Comparison of ENCODE assay signal across 8 cellular contexts in genomic region chr17:42832213-42832933, GRCh38. TPM values are rescaled to one million over a fixed set of nuclear protein-coding genes. Genes with fewer than 3 reads are reported as not detected.
A peak's percentile ranks its signal among the peaks of the same experiment; 100 is the strongest.
DNase-seq lines count a peak whose midpoint lies in the region; FAIRE-seq and TF ChIP-seq lines count a peak whose summit lies in the region.

No MANE protein-coding gene starts in this region.

- H3K9me3 Mint-ChIP-seq in HFFc6: no peaks in the 10 kb centered on the region
- H3K9me3 Mint-ChIP-seq in activated naive CD8-positive, alpha-beta T cell treated with anti-CD3 and anti-CD28 coated beads for 36 hours: no peaks in the 10 kb centered on the region

- H3K36me3 ChIP-seq in keratinocyte (ENCODE audit: control insufficient read depth in 2 of 2, extremely low read depth in 1 of 2, insufficient read depth in 2 of 2, low read length in 2 of 2) (peaks cover 4 to 9% of the 10 kb centered on the region in 2 experiments), suprapubic skin (peaks cover 22% of the 10 kb centered on the region)

- TF ChIP-seq EP300 in suprapubic skin (IDR thresholded peaks at IDR 0.05): no peak

- H4K20me1 ChIP-seq in keratinocyte (ENCODE audit: control insufficient read depth, extremely low read depth, insufficient read depth, low read length): no peaks in the 10 kb centered on the region

- H3K27ac ChIP-seq in AG04450 (ENCODE audit: low read depth, low read length): peak overlapping the region; percentile 65
- peak overlapping the region; percentile 97 for H3K27ac ChIP-seq in keratinocyte (ENCODE audit: control insufficient read depth, insufficient read depth, low read length)
- H3K27ac ChIP-seq in suprapubic skin: peak overlapping the region; percentile 87

- TF ChIP-seq CTCF in AG04450 (IDR thresholded peaks at IDR 0.05; ENCODE audit: low read depth, low read length) (no peak), HFFc6 (IDR thresholded peaks at IDR 0.05) (no peak), keratinocyte (optimal IDR thresholded peaks at IDR 0.05 in 1 of 3, IDR thresholded peaks at IDR 0.05 in 1 of 3, conservative IDR thresholded peaks at IDR 0.05 in 1 of 3; ENCODE audit: extremely low read depth in 1 of 3, insufficient read depth in 2 of 3, low read length in 3 of 3) (no peak), suprapubic skin (IDR thresholded peaks at IDR 0.05) (no peak)

- POLR2A ChIA-PET in AG04450 (lab: Yijun Ruan, JAX): interaction anchor here (1.4 to 3.2 kb wide), 2 partner anchors 8 to 166 kb away, joined by 5 to 16 read pairs; partner anchors contain the start of genes BECN1 and RPL27

- H3K4me3 Mint-ChIP-seq in HFFc6: peak overlapping the region; percentile 98
- peak overlapping the region; percentile 93 for H3K4me3 Mint-ChIP-seq in activated naive CD8-positive, alpha-beta T cell treated with anti-CD3 and anti-CD28 coated beads for 36 hours

- H3K27me3 ChIP-seq in AG04450 (ENCODE audit: control insufficient read depth, insufficient read depth, low read length): no peaks in the 10 kb centered on the region
- no peaks in the 10 kb centered on the region for H3K27me3 ChIP-seq in keratinocyte (ENCODE audit: control insufficient read depth, extremely low read depth, insufficient read depth, low read length)
- H3K27me3 ChIP-seq in suprapubic skin: no peaks in the 10 kb centered on the region

- dilution Hi-C loops in keratinocyte (cut with MboI; ENCODE audit: extremely low pct_ligation_motif_present, low sequenced_read_pairs): loop anchor here (25.0 kb wide), 1 partner anchor 105 kb away; no protein-coding TSS in a partner anchor

- CTCF ChIA-PET in AG04450 (lab: Charles Lee): interaction anchor here (1.5 to 6.2 kb wide), 4 partner anchors 8 to 13 kb away, joined by 3 to 35 read pairs (median 12); partner anchors contain the start of genes AOC2 and BECN1

- WGBS in suprapubic skin: 49% methylated on average over 9 of the region's 9 CpGs

- H3K4me1 Mint-ChIP-seq in HFFc6 (ENCODE audit: low read depth): peaks cover 21% of the 10 kb centered on the region
- H3K4me1 Mint-ChIP-seq in activated naive CD8-positive, alpha-beta T cell treated with anti-CD3 and anti-CD28 coated beads for 36 hours: peaks cover 19% of the 10 kb centered on the region

- no peak for TF ChIP-seq POLR2A in suprapubic skin (IDR thresholded peaks at IDR 0.05)

- no peaks in the 10 kb centered on the region for H3K9me1 ChIP-seq in keratinocyte (ENCODE audit: control insufficient read depth, extremely low read depth, insufficient read depth, low read length)

- peak overlapping the region; percentile 99 for H3K27ac Mint-ChIP-seq in HFFc6
- H3K27ac Mint-ChIP-seq in activated naive CD8-positive, alpha-beta T cell treated with anti-CD3 and anti-CD28 coated beads for 36 hours: peak overlapping the region; percentile 99

- H3K36me3 Mint-ChIP-seq in HFFc6 (ENCODE audit: low read depth): peaks cover 10% of the 10 kb centered on the region; the same call in 1 of the 2 replicates
- peaks cover 21% of the 10 kb centered on the region for H3K36me3 Mint-ChIP-seq in activated naive CD8-positive, alpha-beta T cell treated with anti-CD3 and anti-CD28 coated beads for 36 hours

- H3K9me3 ChIP-seq in AG04450 (ENCODE audit: control insufficient read depth, insufficient read depth, low read length) (no peaks in the 10 kb centered on the region; the same call in 1 of the 2 replicates), keratinocyte (ENCODE audit: control insufficient read depth, low read depth, low read length) (no peaks in the 10 kb centered on the region), suprapubic skin (no peaks in the 10 kb centered on the region)

- H3K4me3 ChIP-seq in AG04450 (ENCODE audit: low read depth, low read length) (peak overlapping the region; percentile 99), keratinocyte (ENCODE audit: control insufficient read depth in 2 of 3, extremely low read depth in 1 of 3, insufficient read depth in 2 of 3, low read depth in 1 of 3, low read length in 3 of 3) (peak overlapping the region; percentile 81 to 96 (median 94)), suprapubic skin (peak overlapping the region; percentile 98)

- H2AFZ ChIP-seq in keratinocyte (ENCODE audit: control insufficient read depth, low read length): peak overlapping the region; percentile 99

- FAIRE-seq in keratinocyte (lab: Jason Lieb, UNC): no peak

- DNase-seq in AG04450 (ENCODE audit: low read depth, low spot score) (no peak), HFFc6 (no peak), keratinocyte (ENCODE audit: low read depth, low spot score) (no peak), suprapubic skin (ENCODE audit: low spot score in 2 of 2) (no peak), dedifferentiated amniotic fluid mesenchymal stem cell (ENCODE audit: extremely low spot score) (no peak), DMS 273 (lab: John Stamatoyannopoulos, UW; ENCODE audit: unreplicated experiment) (no peak), mesenteric fat pad (ENCODE audit: low spot score) (no peak)
- no peak for DNase-seq in activated naive CD8-positive, alpha-beta T cell treated with anti-CD3 and anti-CD28 coated beads for 36 hours

- H3K79me2 ChIP-seq in keratinocyte (ENCODE audit: control insufficient read depth, insufficient read depth, low read length): peaks cover 37% of the 10 kb centered on the region

- peak overlapping the region; percentile 86 for H3K4me2 ChIP-seq in keratinocyte (ENCODE audit: control insufficient read depth, extremely low read depth, insufficient read depth, low read depth, low read length)

- H3K27me3 Mint-ChIP-seq in HFFc6 (ENCODE audit: insufficient read depth): peaks cover 4% of the 10 kb centered on the region; the same call in 1 of the 2 replicates
- no peaks in the 10 kb centered on the region for H3K27me3 Mint-ChIP-seq in activated naive CD8-positive, alpha-beta T cell treated with anti-CD3 and anti-CD28 coated beads for 36 hours

- H3K9ac ChIP-seq in keratinocyte (ENCODE audit: control insufficient read depth, extremely low read depth, insufficient read depth, low read length): peak overlapping the region; percentile 97

- H3K4me1 ChIP-seq in keratinocyte (ENCODE audit: control insufficient read depth, extremely low read depth, insufficient read depth, low read length) (peaks cover 19% of the 10 kb centered on the region), suprapubic skin (peaks cover 29% of the 10 kb centered on the region)

RNA-seq across cellular contexts. Expression of gene PSME3, which starts 0.8 kb away (rescaled TPM):
- polyA plus RNA-seq in AG04450 (2011; rRNA removed) (111 and 129 TPM in 2 replicates), keratinocyte (108 to 257 TPM (median 190 TPM) in 3 replicates)
- 46.4 and 63.3 TPM in 2 replicates for polyA minus RNA-seq in AG04450 (2011; rRNA and poly(A)+ RNA removed)
- total RNA-seq in HFFc6 (2021; fragmentation: NEBNext Ultra II Directional; extraction: Animal tissue kit (Norgen Biotek cat#: 25700)): 100 to 1,000 TPM; 153 to 184 (median 162) TPM
- 100 to 1,000 TPM; 227 to 235 TPM for total RNA-seq in activated naive CD8-positive, alpha-beta T cell treated with anti-CD3 and anti-CD28 coated beads for 36 hours
- 54.4 TPM for polyA plus RNA-seq in keratinocyte (2011; ENCODE audit: low read depth)
- 170 and 247 TPM in 2 replicates for polyA plus RNA-seq in keratinocyte (2011; cell fraction: cytosol; rRNA removed)
- 137 and 160 TPM in 2 replicates for polyA plus RNA-seq in keratinocyte (2011; cell fraction: nucleus; rRNA removed)
- polyA plus RNA-seq in keratinocyte (2012; ENCODE audit: low replicate concordance): 80.9 and 162 TPM in 2 replicates
- 64.7 to 116 TPM (median 81.4 TPM) in 3 replicates for polyA minus RNA-seq in keratinocyte
- 125 TPM for polyA minus RNA-seq in keratinocyte (2011; cell fraction: cytosol; rRNA and poly(A)+ RNA removed)
- 44.8 and 84.9 TPM in 2 replicates for polyA minus RNA-seq in keratinocyte (2011; cell fraction: nucleus; rRNA and poly(A)+ RNA removed)
- total RNA-seq in suprapubic skin (100 to 1,000 TPM in 1 of 4 donors, 10 to 100 TPM in 3; 47.0 to 106 (median 82.8) TPM), mesenteric fat pad (144 TPM)

RNA-seq across cellular contexts. Expression of gene BECN1, which starts 8.3 kb away (rescaled TPM):
- polyA plus RNA-seq in AG04450 (2011; rRNA removed): 106 and 107 TPM in 2 replicates
- 55.3 and 58.5 TPM in 2 replicates for polyA minus RNA-seq in AG04450 (2011; rRNA and poly(A)+ RNA removed)
- total RNA-seq in HFFc6 (2021; fragmentation: NEBNext Ultra II Directional; extraction: Animal tissue kit (Norgen Biotek cat#: 25700)): 100 to 1,000 TPM in 3 of 6 experiments, 10 to 100 TPM in 3; 95.6 to 113 (median 99.9) TPM
- 10 to 100 TPM; 87.5 to 88.3 TPM for total RNA-seq in activated naive CD8-positive, alpha-beta T cell treated with anti-CD3 and anti-CD28 coated beads for 36 hours
- 71.6 to 94.2 TPM (median 89.8 TPM) in 3 replicates for polyA plus RNA-seq in keratinocyte
- polyA plus RNA-seq in keratinocyte (2011; ENCODE audit: low read depth): 93.1 TPM
- polyA plus RNA-seq in keratinocyte (2011; cell fraction: cytosol; rRNA removed): 91.1 and 91.6 TPM in 2 replicates
- 65.1 and 69.9 TPM in 2 replicates for polyA plus RNA-seq in keratinocyte (2011; cell fraction: nucleus; rRNA removed)
- 61.5 and 80.3 TPM in 2 replicates for polyA plus RNA-seq in keratinocyte (2012; ENCODE audit: low replicate concordance)
- polyA minus RNA-seq in keratinocyte: 43.1 to 72.1 TPM (median 56.0 TPM) in 3 replicates
- polyA minus RNA-seq in keratinocyte (2011; cell fraction: cytosol; rRNA and poly(A)+ RNA removed): 87.5 TPM
- 37.4 and 46.1 TPM in 2 replicates for polyA minus RNA-seq in keratinocyte (2011; cell fraction: nucleus; rRNA and poly(A)+ RNA removed)
- 100 to 1,000 TPM in 3 of 4 donors, 10 to 100 TPM in 1; 81.3 to 133 (median 104) TPM for total RNA-seq in suprapubic skin
- 82.0 TPM for total RNA-seq in mesenteric fat pad

RNA-seq across cellular contexts. Expression of gene AOC2, which starts 12.0 kb away (rescaled TPM):
- 0.16 and 0.33 TPM in 2 replicates for polyA plus RNA-seq in AG04450 (2011; rRNA removed)
- polyA minus RNA-seq in AG04450 (2011; rRNA and poly(A)+ RNA removed): 0.51 and 0.61 TPM in 2 replicates
- total RNA-seq in HFFc6 (2021; fragmentation: NEBNext Ultra II Directional; extraction: Animal tissue kit (Norgen Biotek cat#: 25700)): under 1 TPM; 0.20 to 0.78 (median 0.41) TPM
- total RNA-seq in activated naive CD8-positive, alpha-beta T cell treated with anti-CD3 and anti-CD28 coated beads for 36 hours: 1 to 10 TPM; 1.9 to 2.6 TPM
- polyA plus RNA-seq in keratinocyte: 0.73 to 1.5 TPM (median 0.94 TPM) in 3 replicates
- polyA plus RNA-seq in keratinocyte (2011; ENCODE audit: low read depth): 0.60 TPM
- polyA plus RNA-seq in keratinocyte (2011; cell fraction: cytosol; rRNA removed): 0.58 and 0.64 TPM in 2 replicates
- 6.1 and 6.8 TPM in 2 replicates for polyA plus RNA-seq in keratinocyte (2011; cell fraction: nucleus; rRNA removed)
- 0.79 and 3.6 TPM in 2 replicates for polyA plus RNA-seq in keratinocyte (2012; ENCODE audit: low replicate concordance)
- polyA minus RNA-seq in keratinocyte: 1.2 to 3.4 TPM (median 1.6 TPM) in 3 replicates
- polyA minus RNA-seq in keratinocyte (2011; cell fraction: cytosol; rRNA and poly(A)+ RNA removed): not detected
- polyA minus RNA-seq in keratinocyte (2011; cell fraction: nucleus; rRNA and poly(A)+ RNA removed): 2.4 and 2.5 TPM in 2 replicates
- 1 to 10 TPM in 3 of 4 donors, under 1 TPM in 1; 0.64 to 5.5 (median 2.1) TPM for total RNA-seq in suprapubic skin
- total RNA-seq in mesenteric fat pad: 10.5 TPM

RNA-seq across cellular contexts. Expression of gene AOC3, which starts 18.6 kb away (rescaled TPM):
- polyA plus RNA-seq in AG04450 (2011; rRNA removed) (0.10 and 0.12 TPM in 2 replicates), keratinocyte (0.18 to 0.30 TPM (median 0.22 TPM) in 3 replicates)
- 0.17 TPM in 1 of 2 replicates, not detected in the other for polyA minus RNA-seq in AG04450 (2011; rRNA and poly(A)+ RNA removed)
- total RNA-seq in HFFc6 (2021; fragmentation: NEBNext Ultra II Directional; extraction: Animal tissue kit (Norgen Biotek cat#: 25700)): under 1 TPM in 4 of 6 experiments, not detected in 2; 0.05 to 0.14 (median 0.06) TPM
- 1 to 10 TPM; 1.2 to 1.5 TPM for total RNA-seq in activated naive CD8-positive, alpha-beta T cell treated with anti-CD3 and anti-CD28 coated beads for 36 hours
- polyA plus RNA-seq in keratinocyte (2011; ENCODE audit: low read depth): 0.89 TPM
- 0.06 and 0.09 TPM in 2 replicates for polyA plus RNA-seq in keratinocyte (2011; cell fraction: cytosol; rRNA removed)
- 2.0 TPM in 2 replicates for polyA plus RNA-seq in keratinocyte (2011; cell fraction: nucleus; rRNA removed)
- polyA plus RNA-seq in keratinocyte (2012; ENCODE audit: low replicate concordance): 0.16 and 2.2 TPM in 2 replicates
- polyA minus RNA-seq in keratinocyte: 0.13 to 0.58 TPM (median 0.20 TPM) in 3 replicates
- polyA minus RNA-seq in keratinocyte (2011; cell fraction: cytosol; rRNA and poly(A)+ RNA removed): not detected
- polyA minus RNA-seq in keratinocyte (2011; cell fraction: nucleus; rRNA and poly(A)+ RNA removed): 0.78 and 0.95 TPM in 2 replicates
- total RNA-seq in suprapubic skin (10 to 100 TPM in 2 of 4 donors, 1 to 10 TPM in 2; 7.6 to 12.7 (median 11.0) TPM), mesenteric fat pad (528 TPM)

RNA-seq across cellular contexts. Expression of gene CNTD1, which starts 33.7 kb away (rescaled TPM):
- polyA plus RNA-seq in AG04450 (2011; rRNA removed): 0.09 and 0.14 TPM in 2 replicates
- polyA minus RNA-seq in AG04450 (2011; rRNA and poly(A)+ RNA removed): not detected in 2 replicates
- under 1 TPM in 1 of 6 experiments, not detected in 5; 0.19 TPM for total RNA-seq in HFFc6 (2021; fragmentation: NEBNext Ultra II Directional; extraction: Animal tissue kit (Norgen Biotek cat#: 25700))
- total RNA-seq in activated naive CD8-positive, alpha-beta T cell treated with anti-CD3 and anti-CD28 coated beads for 36 hours: not detected
- polyA plus RNA-seq in keratinocyte: not detected in 3 replicates
- polyA plus RNA-seq in keratinocyte (2011; ENCODE audit: low read depth): not detected
- polyA plus RNA-seq in keratinocyte (2011; cell fraction: cytosol; rRNA removed): not detected in 2 replicates
- not detected in 2 replicates for polyA plus RNA-seq in keratinocyte (2011; cell fraction: nucleus; rRNA removed)
- polyA plus RNA-seq in keratinocyte (2012; ENCODE audit: low replicate concordance): 0.26 and 1.3 TPM in 2 replicates
- not detected in 3 replicates for polyA minus RNA-seq in keratinocyte
- not detected for polyA minus RNA-seq in keratinocyte (2011; cell fraction: cytosol; rRNA and poly(A)+ RNA removed)
- polyA minus RNA-seq in keratinocyte (2011; cell fraction: nucleus; rRNA and poly(A)+ RNA removed): not detected in 2 replicates
- under 1 TPM in 1 of 4 donors, not detected in 3; 0.42 TPM for total RNA-seq in suprapubic skin
- not detected for total RNA-seq in mesenteric fat pad
